Comparison of ENCODE assay signal across 11 cellular contexts in genomic region chr1:211420389-211420788, GRCh38.
DNase-seq lines count a peak whose midpoint lies in the region; ATAC-seq, FAIRE-seq and TF ChIP-seq lines count a peak whose summit lies in the region.
"Had no signal": no experiment of that assay in that cellular context is flagged by ENCODE, and none has a peak within 500 bp of the region (broad histone marks: within the 10 kb centered on the region; RNA-seq: fewer than 3 reads in every experiment).

No MANE protein-coding gene starts in this region.

- ATAC-seq in HG02852 (IDR thresholded peaks at IDR 0.05; ENCODE audit: unreplicated experiment), result no peak
- no peak for ATAC-seq in HG02981 (IDR thresholded peaks at IDR 0.05; ENCODE audit: unreplicated experiment)
- ATAC-seq: naive thymus-derived CD4-positive, alpha-beta T cell had no signal

- in situ Hi-C loops in Caki2 (cut with HindIII; ENCODE audit: low pct_unique_long_range_greater_than_20kb, low sequenced_read_pairs), result no loop called here

- no peak for TF ChIP-seq CTCF in fibroblast of mammary gland (conservative IDR thresholded peaks at IDR 0.05; ENCODE audit: control insufficient read depth, insufficient read depth, low read depth, low read length)

- no peak overlapping the region for H3K4me3 ChIP-seq in fibroblast of mammary gland (ENCODE audit: control insufficient read depth, low read depth, low read length)

- DNase-seq in Caki2 (ENCODE audit: low read depth) (peak; percentile 12), H54 (ENCODE audit: insufficient read length, low spot score) (peak; percentile 28), SW480 (ENCODE audit: low spot score) (peak; percentile 41), fibroblast of mammary gland (ENCODE audit: low read depth) (peak; percentile 34), GOT3 (lab: John Stamatoyannopoulos, UW) (no peak)
- DNase-seq in activated CD4-positive, CD25-positive, alpha-beta regulatory T cell (lab: John Stamatoyannopoulos, UW), result no peak
- DNase-seq: naive thymus-derived CD4-positive, alpha-beta T cell; NCI-H526; T-helper 9 cell had no signal

- FAIRE-seq in H54 (lab: Jason Lieb, UNC), result peak; percentile 70

- no peak for TF ChIP-seq POLR2A in H54 (IDR thresholded peaks at IDR 0.05; ENCODE audit: low read depth, low read length)

Comparison
In these comparisons a context has a peak if more than half of its experiments do, and no peak if none do; other contexts are left out.
1. DNase-seq: peak in Caki2 (single experiment), H54 (single experiment), SW480 (single experiment) and fibroblast of mammary gland (single experiment); none in GOT3 (single experiment) and activated CD4-positive, CD25-positive, alpha-beta regulatory T cell (0 of 4).